Comparison of ENCODE assay signal across 6 cellular contexts in genomic region chr16:86207350-86207749, GRCh38.
"Had no signal": no experiment of that assay in that cellular context is flagged by ENCODE, and none has a peak within 500 bp of the region (broad histone marks: within the 10 kb centered on the region; RNA-seq: fewer than 3 reads in every experiment).

No MANE protein-coding gene starts in this region.

- H3K27ac ChIP-seq: GM23248 had no signal

- DNase-seq: GM23248, GOT3, H9, HCEC 1CT, IMR-90 had no signal

- H3K9ac ChIP-seq: GM23248 had no signal

- H2AFZ ChIP-seq: GM23248 had no signal

- H3K4me3 ChIP-seq: GM23248, K562 had no signal

- ATAC-seq: K562 had no signal
